Comparison of ENCODE assay signal across 9 cellular contexts in genomic region chr10:70237958-70238536, GRCh38. TPM values are rescaled to one million over a fixed set of nuclear protein-coding genes. Genes with fewer than 3 reads are reported as not detected.
"Had no signal": no experiment of that assay in that cellular context is flagged by ENCODE, and none has a peak within 500 bp of the region (broad histone marks: within the 10 kb centered on the region; RNA-seq: fewer than 3 reads in every experiment).

No MANE protein-coding gene starts in this region.

RNA-seq across cellular contexts. Expression of gene NPFFR1, which starts 45.8 kb away (rescaled TPM):
- total RNA-seq: activated CD4-positive, alpha-beta memory T cell treated with anti-CD3 and anti-CD28 coated beads, Interleukin-2, amount 10 ng/mL, durations not matched to agents 7 days and 5 days; activated CD4-positive, alpha-beta T cell treated with anti-CD3 and anti-CD28 coated beads for 36 hours; activated CD4-positive, alpha-beta T cell treated with anti-CD3 and anti-CD28 coated beads, Interleukin-2, amount 10 ng/mL, durations not matched to agents 7 days and 5 days; activated CD8-positive, alpha-beta memory T cell treated with anti-CD3 and anti-CD28 coated beads, Interleukin-2, amount 10 ng/mL, durations not matched to agents 7 days and 5 days; activated CD8-positive, alpha-beta T cell treated with anti-CD3 and anti-CD28 coated beads, Interleukin-2, amount 10 ng/mL, durations not matched to agents 7 days and 5 days; activated T-helper 2 cell treated with anti-CD3 and anti-CD28 coated beads, Interferon-gamma antibody, Interleukin-2, Interleukin-4, amounts not matched to agents 10 μg/mL and 5 μg/mL and 100 μg/mL, durations not matched to agents 14 hours and 24 hours and 36 hours; ascending aorta; bronchial epithelial cell; cardiac muscle cell had no signal
